ENCODE assay signal across 1 cellular context in genomic region chr18:49613741-49614151, GRCh38.
TF ChIP-seq lines count a peak whose summit lies in the region.

No MANE protein-coding gene starts in this region.

TF ChIP-seq in HEK293, 187 proteins besides CTCF, POLR2A, EP300 and RAD21 (continued from another document):
- TF ChIP-seq PRDM6 (tag by site-specific recombination; IDR thresholded peaks at IDR 0.05) (peak; percentile 47; the same call in 1 of the 2 replicates), WT1 (tag by site-specific recombination; IDR thresholded peaks at IDR 0.05) (no peak), ZBTB44 (tag by site-specific recombination; IDR thresholded peaks at IDR 0.05) (peak; percentile 45; the same call in 1 of the 2 replicates)
